30 cellular contexts compared by ENCODE assay signal in genomic region chr3:113193719-113194118, GRCh38. TPM values are rescaled to one million over a fixed set of nuclear protein-coding genes. Genes with fewer than 3 reads are reported as not detected.
DNase-seq lines count a peak whose midpoint lies in the region; ATAC-seq and TF ChIP-seq lines count a peak whose summit lies in the region.
"Had no signal": no experiment of that assay in that cellular context is flagged by ENCODE, and none has a peak within 500 bp of the region (broad histone marks: within the 10 kb centered on the region; RNA-seq: fewer than 3 reads in every experiment).

No MANE protein-coding gene starts in this region.

- H3K9me3 ChIP-seq in suprapubic skin: no peaks in the 10 kb centered on the region
- H3K9me3 ChIP-seq: breast epithelium, lower lobe of right lung, upper lobe of right lung had no signal

- peak overlapping the region; percentile 97 for H3K27ac Mint-ChIP-seq in nephron progenitor cell
- H3K27ac Mint-ChIP-seq: activated CD8-positive, alpha-beta T cell treated with anti-CD3 and anti-CD28 coated beads, Interleukin-2, amount 10 ng/mL, durations not matched to agents 7 days and 5 days; activated T-helper 17 cell treated with anti-CD3 and anti-CD28 coated beads, Interleukin-2, amount 50 U/mL, for 72 hours; IgD-negative memory B cell had no signal

- H3K27me3 Mint-ChIP-seq in nephron progenitor cell (ENCODE audit: low read depth, poor library complexity): no peaks in the 10 kb centered on the region
- H3K27me3 Mint-ChIP-seq: activated T-helper 17 cell treated with anti-CD3 and anti-CD28 coated beads, Interleukin-2, amount 50 U/mL, for 72 hours; IgD-negative memory B cell had no signal

- no peak for TF ChIP-seq EP300 in suprapubic skin (IDR thresholded peaks at IDR 0.05)

- peaks cover 45% of the 10 kb centered on the region for H3K4me1 Mint-ChIP-seq in nephron progenitor cell
- H3K4me1 Mint-ChIP-seq: activated T-helper 17 cell treated with anti-CD3 and anti-CD28 coated beads, Interleukin-2, amount 50 U/mL, for 72 hours; IgD-negative memory B cell had no signal

- no peaks in the 10 kb centered on the region for H3K36me3 ChIP-seq in suprapubic skin
- H3K36me3 ChIP-seq: breast epithelium, heart left ventricle, lower lobe of right lung, right atrium auricular region, upper lobe of right lung had no signal

- H3K4me3 Mint-ChIP-seq in nephron progenitor cell: no peak overlapping the region
- H3K4me3 Mint-ChIP-seq: activated CD8-positive, alpha-beta T cell treated with anti-CD3 and anti-CD28 coated beads, Interleukin-2, amount 10 ng/mL, durations not matched to agents 7 days and 5 days; activated T-helper 17 cell treated with anti-CD3 and anti-CD28 coated beads, Interleukin-2, amount 50 U/mL, for 72 hours; IgD-negative memory B cell; neural crest cell had no signal

- H3K27me3 ChIP-seq in suprapubic skin: no peaks in the 10 kb centered on the region
- H3K27me3 ChIP-seq: breast epithelium, heart left ventricle, right atrium auricular region, upper lobe of right lung had no signal

- peaks cover 54% of the 10 kb centered on the region for H3K36me3 Mint-ChIP-seq in nephron progenitor cell (ENCODE audit: low read depth)
- H3K36me3 Mint-ChIP-seq: IgD-negative memory B cell had no signal

- ATAC-seq in GM21390 (IDR thresholded peaks at IDR 0.05; ENCODE audit: unreplicated experiment): no peak
- ATAC-seq: activated CD8-positive, alpha-beta T cell treated with anti-CD3 and anti-CD28 coated beads, Interleukin-2, amount 10 ng/mL, durations not matched to agents 7 days and 5 days; activated T-helper 17 cell treated with anti-CD3 and anti-CD28 coated beads, Interleukin-2, amount 50 U/mL, for 72 hours; lower lobe of right lung; upper lobe of right lung had no signal

- H3K27ac ChIP-seq in suprapubic skin: peak overlapping the region; percentile 43
- H3K27ac ChIP-seq: GM23248, lower lobe of right lung, right atrium auricular region, upper lobe of right lung had no signal

- TF ChIP-seq POLR2A in suprapubic skin (IDR thresholded peaks at IDR 0.05): no peak

- peaks cover 56% of the 10 kb centered on the region for H3K9me3 Mint-ChIP-seq in nephron progenitor cell
- H3K9me3 Mint-ChIP-seq: activated T-helper 17 cell treated with anti-CD3 and anti-CD28 coated beads, Interleukin-2, amount 50 U/mL, for 72 hours had no signal

- WGBS in suprapubic skin: 74% methylated on average over 1 of the region's 1 CpG

- DNase-seq in HT1080 (ENCODE audit: low read depth) (peak; percentile 57), foreskin melanocyte (peak; percentile 90), nephron progenitor cell (no peak), suprapubic skin (ENCODE audit: low spot score in 2 of 2) (no peak), SIG-M5 treated with dmso at 0.1 percent for 504 hours (lab: John Stamatoyannopoulos, UW; ENCODE audit: unreplicated experiment) (no peak), SW480 (ENCODE audit: low spot score) (no peak)
- no peak for DNase-seq in activated T-cell treated with anti-CD3 and anti-CD28 coated beads, Interleukin-2, amount 50 U/mL, for 1 hour
- DNase-seq: activated CD8-positive, alpha-beta T cell treated with anti-CD3 and anti-CD28 coated beads, Interleukin-2, amount 10 ng/mL, durations not matched to agents 7 days and 5 days; activated naive CD4-positive, alpha-beta T cell treated with anti-CD3 and anti-CD28 coated beads, Interleukin-2, amount 50 U/mL, for 16 hours; Calu3; DMS79; GF-D8; GM23248; heart left ventricle; kidney glomerular epithelial cell; lower lobe of right lung; MV-4-11; NCI-H1436 treated with DMSO at 0.1 percent for 48 hours; NCI-H2081 treated with DMSO at 0.1 percent for 48 hours; NCI-H345; NCI-H748 treated with DMSO at 0.1 percent for 48 hours; Right ventricle myocardium superior; stimulated activated CD8-positive, alpha-beta memory T cell treated with anti-CD3 and anti-CD28 coated beads, Interleukin-4, amount 100 ng/mL, for 48 hours; upper lobe of right lung had no signal

- H3K4me3 ChIP-seq in suprapubic skin: no peak overlapping the region
- H3K4me3 ChIP-seq: breast epithelium, GM23248, heart left ventricle, lower lobe of right lung, right atrium auricular region, upper lobe of right lung had no signal

- H3K4me1 ChIP-seq in suprapubic skin: peaks cover 25% of the 10 kb centered on the region
- H3K4me1 ChIP-seq: breast epithelium, heart left ventricle, lower lobe of right lung, upper lobe of right lung had no signal

- TF ChIP-seq CTCF in nephron progenitor cell (IDR thresholded peaks at IDR 0.05) (no peak), suprapubic skin (IDR thresholded peaks at IDR 0.05) (no peak)

RNA-seq across cellular contexts. Expression of gene BOC, which starts 17.6 kb away (rescaled TPM):
- total RNA-seq in HT1080 (2014; rRNA removed; shearing (Covaris generic)): 10.4 and 15.3 TPM in 2 replicates
- polyA plus RNA-seq in HT1080 (2015; cell fraction: cytosol; rRNA removed): 10.0 and 11.5 TPM in 2 replicates
- polyA plus RNA-seq in HT1080 (2015; cell fraction: nucleus; rRNA removed): 11.8 and 13.6 TPM in 2 replicates
- total RNA-seq in suprapubic skin: 100 to 1,000 TPM in 2 of 4 donors, 10 to 100 TPM in 2; 75.6 to 159 (median 105) TPM
- total RNA-seq: activated CD8-positive, alpha-beta T cell treated with anti-CD3 and anti-CD28 coated beads, Interleukin-2, amount 10 ng/mL, durations not matched to agents 7 days and 5 days had no signal

Comparison
In these comparisons a context has a peak if more than half of its experiments do, and no peak if none do; other contexts are left out.
1. DNase-seq: peak in HT1080 (single experiment) and foreskin melanocyte (single experiment); none in nephron progenitor cell (single experiment), suprapubic skin (0 of 2), activated T-cell treated with anti-CD3 and anti-CD28 coated beads, Interleukin-2, amount 50 U/mL, for 1 hour (single experiment), SIG-M5 treated with dmso at 0.1 percent for 504 hours (single experiment) and SW480 (single experiment).